Comparison of ENCODE assay signal across 8 cellular contexts in genomic region chr7:128783143-128783799, GRCh38. TPM values are rescaled to one million over a fixed set of nuclear protein-coding genes. Genes with fewer than 3 reads are reported as not detected.
DNase-seq lines count a peak whose midpoint lies in the region; ATAC-seq, FAIRE-seq and TF ChIP-seq lines count a peak whose summit lies in the region.

No MANE protein-coding gene starts in this region.

- H3K79me1 ChIP-seq in IMR-90 (ENCODE audit: low read depth in 1 of 2, low read length in 2 of 2) = no peaks in the 10 kb centered on the region

- ATAC-seq in IMR-90 (ENCODE audit: low read depth) (peak; percentile 95), GM18505 (IDR thresholded peaks at IDR 0.05; ENCODE audit: unreplicated experiment) (no peak)
- no peak for ATAC-seq in activated CD4-positive, CD25-positive, alpha-beta regulatory T cell treated with anti-CD3 and anti-CD28 coated beads, Interleukin-2, amount 50 U/mL, for 24 hours

- TF ChIP-seq CTCF in AG09319 (IDR thresholded peaks at IDR 0.05; ENCODE audit: low read depth, low read length) = no peak
- TF ChIP-seq CTCF in IMR-90 (conservative IDR thresholded peaks at IDR 0.05; ENCODE audit: low read depth, low read length) = no peak
- no peak for TF ChIP-seq CTCF in liver (IDR thresholded peaks at IDR 0.05; ENCODE audit: low read depth, low read length, missing input control)

- H4K20me1 ChIP-seq in IMR-90 (ENCODE audit: insufficient read depth, low read length) = peaks cover 5% of the 10 kb centered on the region; the same call in 1 of the 2 replicates

- FAIRE-seq in GM12891 (lab: Jason Lieb, UNC) = no peak

- H4K91ac ChIP-seq in IMR-90 (ENCODE audit: insufficient read depth, low read depth, low read length) = no peak overlapping the region

- no peak overlapping the region for H2BK5ac ChIP-seq in IMR-90 (ENCODE audit: low read depth, low read length, poor library complexity, severe bottlenecking)

- no peak overlapping the region for H3K23ac ChIP-seq in IMR-90 (ENCODE audit: low read depth, low read length)

- in situ Hi-C loops in IMR-90 (cut with MboI; ENCODE audit: low sequenced_read_pairs) = no loop called here

- CTCF ChIA-PET in IMR-90 (lab: Yijun Ruan, JAX) = no interaction called here

- intact Hi-C loops in IMR-90 (cut with micrococcal nuclease) = no loop called here

- no peak overlapping the region for H3K56ac ChIP-seq in IMR-90 (ENCODE audit: extremely low read depth, insufficient read depth, low read length)

- H3K9ac ChIP-seq in IMR-90 (ENCODE audit: low read depth, low read length) (no peak overlapping the region), liver (ENCODE audit: low read depth in 1 of 2, low read length in 2 of 2) (no peak overlapping the region)

- H3K4me1 ChIP-seq in IMR-90 (ENCODE audit: control insufficient read depth, insufficient read depth, low read length) (peaks cover 6% of the 10 kb centered on the region), liver (ENCODE audit: control insufficient read depth in 4 of 4, insufficient read depth in 4 of 4, low read length in 3 of 4) (no peaks in the 10 kb centered on the region)

- H3K27ac ChIP-seq in IMR-90 (ENCODE audit: insufficient read depth, low read length) (no peak overlapping the region), liver (ENCODE audit: low read depth in 1 of 2, low read length in 2 of 2) (no peak overlapping the region)

- no peak overlapping the region for H4K5ac ChIP-seq in IMR-90 (ENCODE audit: low read depth, low read length)

- TF ChIP-seq RAD21 in IMR-90 (IDR thresholded peaks at IDR 0.05; ENCODE audit: low read length) = no peak; the same call in 1 of the 2 replicates
- no peak for TF ChIP-seq RAD21 in liver (IDR thresholded peaks at IDR 0.05)

- BruUV-seq in IMR-90 (replicated peaks; lab: Mats Ljungman, UMichigan) = no TSS peak

- H2BK120ac ChIP-seq in IMR-90 (ENCODE audit: low read depth, low read length) = no peak overlapping the region

- H2AK5ac ChIP-seq in IMR-90 (ENCODE audit: low read depth, low read length) = no peak overlapping the region

- H3K27me3 ChIP-seq in IMR-90 (ENCODE audit: control insufficient read depth, insufficient read depth, low read length) = 0 out of 2 replicates have a peak, but pooled peaks cover 2% of the 10 kb centered on the region
- H3K27me3 ChIP-seq in liver (ENCODE audit: control insufficient read depth in 4 of 4, insufficient read depth in 4 of 4, low read length in 3 of 4) = no peaks in the 10 kb centered on the region

- TF ChIP-seq POLR2A in IMR-90 (IDR thresholded peaks at IDR 0.05; ENCODE audit: low read depth, low read length) (no peak), GM12891 (IDR thresholded peaks at IDR 0.05; ENCODE audit: low read depth, low read length) (no peak), GM18505 (IDR thresholded peaks at IDR 0.05; ENCODE audit: borderline replicate concordance, extremely low read depth, insufficient read depth, insufficient read length) (no peak)

- POLR2A ChIA-PET in IMR-90 (lab: Charles Lee; ENCODE audit: unreplicated experiment) = no interaction called here

- peak overlapping the region in 1 of 2 experiments; percentile 11; a peak in 1 of 4 replicates for H4K8ac ChIP-seq in IMR-90 (ENCODE audit: low read depth in 2 of 2, low read length in 2 of 2)

- H3K14ac ChIP-seq in IMR-90 (replicated peaks; ENCODE audit: low read depth, low read length) = no peak overlapping the region

- no peak overlapping the region for H2BK15ac ChIP-seq in IMR-90 (ENCODE audit: low read depth, low read length)

- DNase-seq in AG09319 (ENCODE audit: extremely low read depth, low read depth) (peak; percentile 60), IMR-90 (peak; percentile 89), dermis blood vessel endothelial cell (peak; percentile 28), GM12891 (ENCODE audit: insufficient read length, low spot score) (no peak), NCI-H2171 treated with DMSO at 0.1 percent for 48 hours (lab: John Stamatoyannopoulos, UW) (no peak)

- WGBS in IMR-90 (ENCODE audit: extremely low coverage in 2 of 2, insufficient read length in 1 of 2), 2 experiments = 8% methylated on average over 6 of the region's 15 CpGs; no CpG with 5 or more reads in 1 of the 2 experiments
- 55% methylated on average over 15 of the region's 15 CpGs for WGBS in liver

- dilution Hi-C loops in IMR-90 (cut with HindIII; ENCODE audit: low sequenced_read_pairs, unreplicated experiment) = no loop called here

- no peak overlapping the region for H3K18ac ChIP-seq in IMR-90 (ENCODE audit: low read depth, low read length)

- no peaks in the 10 kb centered on the region for H3K9me3 ChIP-seq in IMR-90 (ENCODE audit: control insufficient read depth, insufficient read depth, low read length)
- H3K9me3 ChIP-seq in liver (ENCODE audit: control insufficient read depth in 4 of 4, low read length in 3 of 4) = no peaks in the 10 kb centered on the region

- H2BK20ac ChIP-seq in IMR-90 (ENCODE audit: low read depth, low read length) = no peak overlapping the region

- peak overlapping the region; percentile 2; the same call in 1 of the 2 replicates for H3K4me2 ChIP-seq in IMR-90 (ENCODE audit: low read depth, low read length)

- peak overlapping the region; percentile 0 for H2AK9ac ChIP-seq in IMR-90 (replicated peaks; ENCODE audit: low read depth, low read length, poor library complexity)

- H2AFZ ChIP-seq in IMR-90 (replicated peaks; ENCODE audit: low read length, poor library complexity) = peak overlapping the region; percentile 89

- no peaks in the 10 kb centered on the region for H3K36me3 ChIP-seq in IMR-90 (ENCODE audit: control insufficient read depth, insufficient read depth, low read length)
- no peaks in the 10 kb centered on the region for H3K36me3 ChIP-seq in liver (ENCODE audit: control insufficient read depth in 4 of 4, insufficient read depth in 3 of 4, low read depth in 1 of 4, low read length in 3 of 4)

- H3K4ac ChIP-seq in IMR-90 (ENCODE audit: low read depth, low read length) = no peak overlapping the region

- no peak overlapping the region for H3K4me3 ChIP-seq in IMR-90 (ENCODE audit: insufficient read depth, low read depth, low read length)
- H3K4me3 ChIP-seq in liver (ENCODE audit: low read depth in 1 of 3, low read length in 3 of 3) = no peak overlapping the region

- H3K9me1 ChIP-seq in IMR-90 (ENCODE audit: insufficient read depth, low read length) = peaks cover 4% of the 10 kb centered on the region; the same call in 1 of the 2 replicates

TF ChIP-seq in IMR-90, 13 proteins besides CTCF, POLR2A, EP300 and RAD21 (continues in another document):
- TF ChIP-seq MAZ (IDR thresholded peaks at IDR 0.05; ENCODE audit: borderline replicate concordance, low read depth, low read length) = 0 out of 2 replicates have a peak, but pooled peaks have one; percentile 18
- TF ChIP-seq CEBPB (IDR thresholded peaks at IDR 0.05; ENCODE audit: low read depth, low read length) = 0 out of 2 replicates have a peak, but pooled peaks have one; percentile 5

TF ChIP-seq in GM12891, 5 proteins besides CTCF, POLR2A, EP300 and RAD21:
- TF ChIP-seq POLR2AphosphoS5 (IDR thresholded peaks at IDR 0.05; ENCODE audit: low read depth, low read length) (no peak), TAF1 (IDR thresholded peaks at IDR 0.05; ENCODE audit: low read depth, low read length) (no peak), SPI1 (IDR thresholded peaks at IDR 0.05; ENCODE audit: low read depth, low read length) (no peak), POU2F2 (IDR thresholded peaks at IDR 0.05; ENCODE audit: low read depth, low read length) (no peak), PAX5 (IDR thresholded peaks at IDR 0.05; ENCODE audit: insufficient read depth, low read length, severe bottlenecking) (no peak)
TF ChIP-seq in GM12891: peak in this region for 0.

RNA-seq across cellular contexts. Expression of gene OPN1SW, which starts 7.7 kb away (rescaled TPM):
- total RNA-seq in IMR-90 (2012; rRNA removed) = not detected in 2 replicates
- polyA plus RNA-seq in IMR-90 (2012; rRNA removed) = not detected in 2 replicates
- 0.04 TPM in 1 of 2 replicates, not detected in the other for polyA plus RNA-seq in IMR-90 (2012; cell fraction: cytosol; rRNA removed)
- polyA plus RNA-seq in IMR-90 (2012; cell fraction: nucleus; rRNA removed; ENCODE audit: low replicate concordance) = not detected in 2 replicates
- total RNA-seq in dermis blood vessel endothelial cell = not detected in 2 replicates
- total RNA-seq in liver = not detected
- under 1 TPM in 1 of 2 donors, not detected in 1; 0.29 TPM for polyA plus RNA-seq in liver
- polyA plus RNA-seq in GM12891 (2012; ENCODE audit: low read depth, missing spikeins) = 0.10 TPM

RNA-seq across cellular contexts. Expression of gene CCDC136, which starts 8.5 kb away (rescaled TPM):
- total RNA-seq in IMR-90 (2012; rRNA removed) = 7.7 and 8.3 TPM in 2 replicates
- polyA plus RNA-seq in IMR-90 (2012; rRNA removed) = 15.1 and 18.0 TPM in 2 replicates
- polyA plus RNA-seq in IMR-90 (2012; cell fraction: cytosol; rRNA removed) = 5.3 and 5.9 TPM in 2 replicates
- polyA plus RNA-seq in IMR-90 (2012; cell fraction: nucleus; rRNA removed; ENCODE audit: low replicate concordance) = 41.0 and 106 TPM in 2 replicates
- 0.88 and 1.7 TPM in 2 replicates for total RNA-seq in dermis blood vessel endothelial cell
- total RNA-seq in liver = under 1 TPM; 0.09 to 0.59 TPM
- under 1 TPM; 0.22 TPM for polyA plus RNA-seq in liver
- polyA plus RNA-seq in GM12891 (2012; ENCODE audit: low read depth, missing spikeins) = 0.76 TPM

RNA-seq across cellular contexts. Expression of gene CALU, which starts 44.1 kb away (rescaled TPM):
- total RNA-seq in IMR-90 (2012; rRNA removed) (421 and 914 TPM in 2 replicates), dermis blood vessel endothelial cell (421 and 506 TPM in 2 replicates), liver (10 to 100 TPM; 41.1 to 57.9 TPM)
- polyA plus RNA-seq in IMR-90 (2012; rRNA removed) (426 and 525 TPM in 2 replicates), liver (10 to 100 TPM; 37.1 to 43.9 TPM)
- polyA plus RNA-seq in IMR-90 (2012; cell fraction: cytosol; rRNA removed) = 91.7 and 135 TPM in 2 replicates
- polyA plus RNA-seq in IMR-90 (2012; cell fraction: nucleus; rRNA removed; ENCODE audit: low replicate concordance) = 22.2 and 179 TPM in 2 replicates
- 22.9 TPM for polyA plus RNA-seq in GM12891 (2012; ENCODE audit: low read depth, missing spikeins)

RNA-seq across cellular contexts. Expression of gene FLNC, which starts 46.9 kb away (rescaled TPM):
- total RNA-seq in IMR-90 (2012; rRNA removed) (116 and 139 TPM in 2 replicates), dermis blood vessel endothelial cell (117 and 331 TPM in 2 replicates), liver (1 to 10 TPM in 1 of 2 donors, under 1 TPM in 1; 0.70 to 2.3 TPM)
- polyA plus RNA-seq in IMR-90 (2012; rRNA removed) (154 and 167 TPM in 2 replicates), liver (under 1 TPM; 0.03 to 0.37 TPM)
- polyA plus RNA-seq in IMR-90 (2012; cell fraction: cytosol; rRNA removed) = 67.5 and 137 TPM in 2 replicates
- polyA plus RNA-seq in IMR-90 (2012; cell fraction: nucleus; rRNA removed; ENCODE audit: low replicate concordance) = 165 and 525 TPM in 2 replicates
- 0.08 TPM for polyA plus RNA-seq in GM12891 (2012; ENCODE audit: low read depth, missing spikeins)

Comparison
In these comparisons a context has a peak if more than half of its experiments do, and no peak if none do; other contexts are left out.
1. DNase-seq: peak in AG09319 (single experiment), IMR-90 (single experiment) and dermis blood vessel endothelial cell (single experiment); none in GM12891 (single experiment) and NCI-H2171 treated with DMSO at 0.1 percent for 48 hours (single experiment).